ENCODE assay signal across 9 cellular contexts in the genomic region with DNA sequence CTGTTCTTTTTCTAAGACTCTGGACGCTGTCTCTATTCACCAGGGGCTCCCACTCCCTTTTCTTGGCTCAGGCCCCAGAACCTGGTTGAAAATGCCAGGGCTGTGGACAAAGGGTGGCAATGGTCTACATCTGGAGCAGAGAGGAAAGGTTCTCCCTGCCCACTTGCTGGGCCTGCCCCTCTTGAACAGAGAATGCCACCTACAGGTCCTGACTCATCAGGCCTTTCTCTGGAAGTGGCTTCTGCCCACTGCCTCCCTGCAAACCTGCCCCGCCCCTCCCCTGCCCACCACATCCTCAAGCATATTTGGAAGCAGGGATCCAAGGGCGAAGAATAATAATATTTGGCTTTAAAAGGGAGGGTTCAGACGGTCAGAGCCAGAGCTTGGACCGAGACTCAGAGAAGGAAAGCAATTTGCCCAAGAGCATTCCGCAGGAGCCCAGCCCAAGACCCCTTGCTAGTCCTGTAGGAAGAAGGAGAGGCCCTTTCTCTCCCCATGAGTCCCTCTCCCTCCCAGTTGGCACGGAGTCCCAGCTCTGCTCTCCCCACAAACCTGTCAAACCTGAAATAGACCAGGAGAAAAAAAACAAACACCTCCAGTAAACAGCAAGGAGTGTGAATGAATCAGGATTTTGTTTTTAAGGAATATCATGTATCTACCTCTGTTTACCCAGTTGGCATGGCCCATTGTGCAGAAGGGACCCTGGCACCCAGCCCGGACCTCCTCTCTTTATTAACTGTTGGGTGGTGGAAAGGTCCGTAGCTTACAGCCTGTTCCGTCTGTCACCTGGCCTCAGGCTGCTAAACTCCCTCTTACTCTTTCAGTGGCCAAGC. TPM values are rescaled to one million over a fixed set of nuclear protein-coding genes. Genes with fewer than 3 reads are reported as not detected.
A peak's percentile ranks its signal among the peaks of the same experiment; 100 is the strongest.
DNase-seq lines count a peak whose midpoint lies in the region; ATAC-seq and TF ChIP-seq lines count a peak whose summit lies in the region.
"Had no signal": no experiment of that assay in that cellular context is flagged by ENCODE, and none has a peak within 500 bp of the region (broad histone marks: within the 10 kb centered on the region; RNA-seq: fewer than 3 reads in every experiment).

No MANE protein-coding gene starts in this region.

- no peak overlapping the region for H3K4me3 Mint-ChIP-seq in T-helper 1 cell treated with Interleukin-12 subunit alpha and Interleukin-12 subunit beta and Interleukin-4 antibody, amounts not matched to agents 30 μg/mL and 1 μg/mL, for 36 hours
- peak overlapping the region; percentile 20 for H3K4me3 Mint-ChIP-seq in osteocyte (ENCODE audit: unreplicated experiment)
- H3K4me3 Mint-ChIP-seq: B cell had no signal

- no peaks in the 10 kb centered on the region for H3K36me3 ChIP-seq in brain microvascular endothelial cell (replicated peaks)

- TF ChIP-seq CTCF in brain microvascular endothelial cell (IDR thresholded peaks at IDR 0.05; ENCODE audit: low read depth, low read length, missing control alignments) (no peak), osteocyte (IDR thresholded peaks at IDR 0.05) (peak; percentile 22)

- no peaks in the 10 kb centered on the region for H3K27me3 ChIP-seq in brain microvascular endothelial cell (replicated peaks)

- no peaks in the 10 kb centered on the region for H3K9me3 Mint-ChIP-seq in T-helper 1 cell treated with Interleukin-12 subunit alpha and Interleukin-12 subunit beta and Interleukin-4 antibody, amounts not matched to agents 30 μg/mL and 1 μg/mL, for 36 hours
- H3K9me3 Mint-ChIP-seq in osteocyte (ENCODE audit: unreplicated experiment): no peaks in the 10 kb centered on the region

- H3K36me3 Mint-ChIP-seq in T-helper 1 cell treated with Interleukin-12 subunit alpha and Interleukin-12 subunit beta and Interleukin-4 antibody, amounts not matched to agents 30 μg/mL and 1 μg/mL, for 36 hours (ENCODE audit: low read depth): peaks cover 3% of the 10 kb centered on the region
- no peaks in the 10 kb centered on the region for H3K36me3 Mint-ChIP-seq in osteocyte (ENCODE audit: unreplicated experiment)

- no peaks in the 10 kb centered on the region for H3K27me3 Mint-ChIP-seq in T-helper 1 cell treated with Interleukin-12 subunit alpha and Interleukin-12 subunit beta and Interleukin-4 antibody, amounts not matched to agents 30 μg/mL and 1 μg/mL, for 36 hours (ENCODE audit: low read depth)
- no peaks in the 10 kb centered on the region for H3K27me3 Mint-ChIP-seq in osteocyte (ENCODE audit: unreplicated experiment)

- peak overlapping the region; percentile 84 for H3K27ac ChIP-seq in brain microvascular endothelial cell

- no peak for DNase-seq in T-helper 1 cell
- DNase-seq in NCI-H2171 treated with DMSO at 0.1 percent for 48 hours (lab: John Stamatoyannopoulos, UW): peak; percentile 99
- DNase-seq in brain microvascular endothelial cell: no peak
- no peak for DNase-seq in osteocyte (ENCODE audit: extremely low spot score, unreplicated experiment)
- no peak for DNase-seq in ecto neural progenitor cell (ENCODE audit: low spot score)
- no peak for DNase-seq in retina

- H3K4me3 ChIP-seq in brain microvascular endothelial cell (ENCODE audit: low read depth, low read length): no peak overlapping the region

- no peak for ATAC-seq in HG03045 (IDR thresholded peaks at IDR 0.05; ENCODE audit: unreplicated experiment)

- in situ Hi-C loops in brain microvascular endothelial cell (cut with HindIII; ENCODE audit: low pct_ligation_motif_present, low sequenced_read_pairs): no loop called here

- H3K27ac Mint-ChIP-seq in T-helper 1 cell treated with Interleukin-12 subunit alpha and Interleukin-12 subunit beta and Interleukin-4 antibody, amounts not matched to agents 30 μg/mL and 1 μg/mL, for 36 hours: peak overlapping the region; percentile 67
- peak overlapping the region; percentile 94 for H3K27ac Mint-ChIP-seq in osteocyte (ENCODE audit: unreplicated experiment)
- H3K27ac Mint-ChIP-seq: B cell had no signal

- H3K4me1 Mint-ChIP-seq in T-helper 1 cell treated with Interleukin-12 subunit alpha and Interleukin-12 subunit beta and Interleukin-4 antibody, amounts not matched to agents 30 μg/mL and 1 μg/mL, for 36 hours (ENCODE audit: low read depth): peaks cover 54% of the 10 kb centered on the region
- peaks cover 74% of the 10 kb centered on the region for H3K4me1 Mint-ChIP-seq in osteocyte (ENCODE audit: unreplicated experiment)

RNA-seq across cellular contexts. Expression of a gene that starts 37.8 kb away (rescaled TPM):
- 44.9 and 46.5 TPM in 2 replicates for total RNA-seq in osteocyte
